In genomic region chr7:41107938-41108448, GRCh38 we compare ENCODE assay signal across 15 cellular contexts.
A peak's percentile ranks its signal among the peaks of the same experiment; 100 is the strongest.
DNase-seq lines count a peak whose midpoint lies in the region; ATAC-seq, FAIRE-seq and TF ChIP-seq lines count a peak whose summit lies in the region.
"Had no signal": no experiment of that assay in that cellular context is flagged by ENCODE, and none has a peak within 500 bp of the region (broad histone marks: within the 10 kb centered on the region; RNA-seq: fewer than 3 reads in every experiment).

No MANE protein-coding gene starts in this region.

- no peaks in the 10 kb centered on the region for H3K4me1 ChIP-seq in effector memory CD4-positive, alpha-beta T cell (ENCODE audit: control insufficient read depth, insufficient read depth, low read length, poor library complexity, severe bottlenecking)
- H3K4me1 ChIP-seq in tibial artery: no peaks in the 10 kb centered on the region
- H3K4me1 ChIP-seq: ascending aorta, neural progenitor cell had no signal

- peak; percentile 65 for FAIRE-seq in urothelium cell line (lab: Jason Lieb, UNC)
- FAIRE-seq: A204.1 had no signal

- H3K27me3 ChIP-seq in effector memory CD4-positive, alpha-beta T cell (replicated peaks; ENCODE audit: control insufficient read depth, insufficient read depth, low read length, poor library complexity, severe bottlenecking): no peaks in the 10 kb centered on the region
- H3K27me3 ChIP-seq in tibial artery: no peaks in the 10 kb centered on the region
- H3K27me3 ChIP-seq: ascending aorta had no signal

- DNase-seq in DMS53 (lab: John Stamatoyannopoulos, UW) (peak; percentile 48), DMS53 treated with DMSO at 0.1 percent for 48 hours (lab: John Stamatoyannopoulos, UW; ENCODE audit: unreplicated experiment) (no peak), NCI-H226 (peak; percentile 74), urothelium cell line (ENCODE audit: low spot score) (peak; percentile 46), tibial artery (no peak)
- no peak for DNase-seq in effector memory CD4-positive, alpha-beta T cell
- DNase-seq: DMS79; NCI-H1436 treated with DMSO at 0.1 percent for 48 hours; OCI-M1; stimulated activated CD4-positive, alpha-beta T cell treated with anti-CD3 and anti-CD28 coated beads, Interleukin-15, amount 100 ng/mL, for 24 hours had no signal

- no peak for TF ChIP-seq CTCF in tibial artery (IDR thresholded peaks at IDR 0.05)

- H3K36me3 ChIP-seq in effector memory CD4-positive, alpha-beta T cell (ENCODE audit: control insufficient read depth, insufficient read depth, low read length): no peaks in the 10 kb centered on the region
- H3K36me3 ChIP-seq in tibial artery: no peaks in the 10 kb centered on the region
- H3K36me3 ChIP-seq: ascending aorta, neural progenitor cell had no signal

- no peak overlapping the region for H3K27ac ChIP-seq in effector memory CD4-positive, alpha-beta T cell (ENCODE audit: insufficient read depth, low read length, poor library complexity, severe bottlenecking)
- H3K27ac ChIP-seq in tibial artery: no peak overlapping the region
- H3K27ac ChIP-seq: ascending aorta, neural progenitor cell had no signal

- ATAC-seq in esophagus mucosa (peak; percentile 36), GM21528 (IDR thresholded peaks at IDR 0.05; ENCODE audit: low FRiP score, unreplicated experiment) (no peak)

- intact Hi-C loops in tibial artery (cut with DNase I; ENCODE audit: low total_unique reads): no loop called here

- no peak overlapping the region for H3K4me3 ChIP-seq in effector memory CD4-positive, alpha-beta T cell (ENCODE audit: insufficient read depth, low read depth, low read length, poor library complexity, severe bottlenecking)
- H3K4me3 ChIP-seq in tibial artery: no peak overlapping the region
- H3K4me3 ChIP-seq: ascending aorta, neural progenitor cell had no signal

- H3K9me3 ChIP-seq in effector memory CD4-positive, alpha-beta T cell (ENCODE audit: control insufficient read depth, low read length): no peaks in the 10 kb centered on the region
- no peaks in the 10 kb centered on the region for H3K9me3 ChIP-seq in tibial artery
- H3K9me3 ChIP-seq: ascending aorta had no signal

Comparison
In these comparisons a context has a peak if more than half of its experiments do, and no peak if none do; other contexts are left out.
1. DNase-seq: peak in DMS53 (single experiment), NCI-H226 (single experiment) and urothelium cell line (single experiment); none in DMS53 treated with DMSO at 0.1 percent for 48 hours (single experiment), effector memory CD4-positive, alpha-beta T cell (0 of 3) and tibial artery (0 of 2).